In genomic region chr7:372546-372938, GRCh38 we compare ENCODE assay signal across 23 cellular contexts.
DNase-seq lines count a peak whose midpoint lies in the region; ATAC-seq, FAIRE-seq and TF ChIP-seq lines count a peak whose summit lies in the region.
"Had no signal": no experiment of that assay in that cellular context is flagged by ENCODE, and none has a peak within 500 bp of the region (broad histone marks: within the 10 kb centered on the region; RNA-seq: fewer than 3 reads in every experiment).

No MANE protein-coding gene starts in this region.

- no peak for ATAC-seq in activated CD4-positive, alpha-beta T cell treated with anti-CD3 and anti-CD28 coated beads for 36 hours
- ATAC-seq in pancreas (peak in 2 of 4 donors; percentile 0 to 1), GM21825 (IDR thresholded peaks at IDR 0.05; ENCODE audit: unreplicated experiment) (no peak), GM21515 (IDR thresholded peaks at IDR 0.05; ENCODE audit: unreplicated experiment) (no peak), GM21447 (IDR thresholded peaks at IDR 0.05; ENCODE audit: unreplicated experiment) (no peak)
- ATAC-seq: gastrocnemius medialis, T-cell had no signal

- H3K4me2 ChIP-seq in BLaER1 treated with 17β-estradiol and CSF1 and Interleukin-3, amounts not matched to agents 10 nM and 100 nM, result peak overlapping the region; percentile 48 to 90 (median 83)

- peaks cover 8 to 74% (median 22%) of the 10 kb centered on the region in 11 experiments; a peak in 20 of 22 replicates for H3K27me3 ChIP-seq in BLaER1 treated with 17β-estradiol and CSF1 and Interleukin-3, amounts not matched to agents 10 nM and 100 nM
- H3K27me3 ChIP-seq in endodermal cell (ENCODE audit: control insufficient read depth, insufficient read depth, low read length, poor library complexity, severe bottlenecking) (no peaks in the 10 kb centered on the region), pancreas (no peaks in the 10 kb centered on the region)
- H3K27me3 ChIP-seq: vagina had no signal

- H3K27ac ChIP-seq in BLaER1 treated with 17β-estradiol and CSF1 and Interleukin-3, amounts not matched to agents 10 nM and 100 nM, result peak overlapping the region in 4 of 11 experiments; percentile 40 to 55 (median 49); a peak in 9 of 22 replicates
- no peak overlapping the region for H3K27ac ChIP-seq in endodermal cell (ENCODE audit: low read depth, low read length)
- H3K27ac ChIP-seq in pancreas, result peak overlapping the region; percentile 67 to 89 (median 78)
- H3K27ac ChIP-seq: esophagus muscularis mucosa, gastrocnemius medialis, vagina had no signal

- H3K36me3 Mint-ChIP-seq in activated CD4-positive, alpha-beta T cell treated with anti-CD3 and anti-CD28 coated beads for 36 hours (ENCODE audit: low read depth), result no peaks in the 10 kb centered on the region
- no peaks in the 10 kb centered on the region for H3K36me3 Mint-ChIP-seq in endodermal cell (ENCODE audit: low read depth)
- H3K36me3 Mint-ChIP-seq: T-cell had no signal

- peak; percentile 5 for DNase-seq in activated CD4-positive, alpha-beta T cell treated with anti-CD3 and anti-CD28 coated beads for 36 hours
- DNase-seq in activated CD4-positive, alpha-beta T cell treated with anti-CD3 and anti-CD28 coated beads for 48 hours, result no peak
- DNase-seq in endodermal cell (no peak), pancreas (peak in 2 of 6 donors; percentile 60 to 78)
- DNase-seq: 8988T; activated gamma-delta T cell; AML-193; effector CD8-positive, alpha-beta T cell; gastrocnemius medialis; GOT3; NCI-H1694; nephron progenitor cell; OCI-M1; SIG-M5; stimulated activated CD8-positive, alpha-beta memory T cell treated with anti-CD3 and anti-CD28 coated beads, Interleukin-4, amount 100 ng/mL, for 48 hours had no signal

- peaks cover 0 to 38% (median 0%) of the 10 kb centered on the region in 11 experiments; a peak in 4 of 22 replicates for H4K20me1 ChIP-seq in BLaER1 treated with 17β-estradiol and CSF1 and Interleukin-3, amounts not matched to agents 10 nM and 100 nM

- H3K4me3 Mint-ChIP-seq in activated CD4-positive, alpha-beta T cell treated with anti-CD3 and anti-CD28 coated beads for 36 hours, result no peak overlapping the region
- H3K4me3 Mint-ChIP-seq in endodermal cell, result peak overlapping the region; percentile 32
- H3K4me3 Mint-ChIP-seq: nephron progenitor cell, T-cell had no signal

- peak overlapping the region in 2 of 10 experiments; percentile 17 to 23; a peak in 2 of 20 replicates for H3K4me3 ChIP-seq in BLaER1 treated with 17β-estradiol and CSF1 and Interleukin-3, amounts not matched to agents 10 nM and 100 nM
- H3K4me3 ChIP-seq in endodermal cell (ENCODE audit: low read length) (no peak overlapping the region), pancreas (peak overlapping the region in 1 of 4 donors; percentile 3)
- H3K4me3 ChIP-seq: esophagus muscularis mucosa, gastrocnemius medialis, K562, vagina had no signal

- H3K27me3 Mint-ChIP-seq in activated CD4-positive, alpha-beta T cell treated with anti-CD3 and anti-CD28 coated beads for 36 hours, result no peaks in the 10 kb centered on the region
- no peaks in the 10 kb centered on the region for H3K27me3 Mint-ChIP-seq in endodermal cell (ENCODE audit: insufficient read depth)

- peak overlapping the region in 6 of 11 experiments; percentile 17 to 61 (median 43); a peak in 12 of 22 replicates for H3K9ac ChIP-seq in BLaER1 treated with 17β-estradiol and CSF1 and Interleukin-3, amounts not matched to agents 10 nM and 100 nM
- no peak overlapping the region for H3K9ac ChIP-seq in endodermal cell (ENCODE audit: extremely low read depth, low read length, poor library complexity, severe bottlenecking)

- intact Hi-C loops in activated CD4-positive, alpha-beta T cell treated with anti-CD3 and anti-CD28 coated beads for 36 hours (cut with DNase I, micrococcal nuclease), result no loop called here
- intact Hi-C loops in pancreas (cut with DNase I), result no loop called here

- H3K9me3 ChIP-seq in BLaER1 treated with 17β-estradiol and CSF1 and Interleukin-3, amounts not matched to agents 10 nM and 100 nM (replicated peaks in 1 of 11), result no peaks in the 10 kb centered on the region
- H3K9me3 ChIP-seq in endodermal cell (ENCODE audit: control insufficient read depth, low read length) (no peaks in the 10 kb centered on the region), pancreas (no peaks in the 10 kb centered on the region)
- H3K9me3 ChIP-seq: esophagus muscularis mucosa, gastrocnemius medialis, vagina had no signal

- no peak overlapping the region for H3K27ac Mint-ChIP-seq in activated CD4-positive, alpha-beta T cell treated with anti-CD3 and anti-CD28 coated beads for 36 hours
- peak overlapping the region; percentile 91 for H3K27ac Mint-ChIP-seq in endodermal cell
- H3K27ac Mint-ChIP-seq: nephron progenitor cell, T-cell had no signal

- CTCF ChIA-PET in activated CD4-positive, alpha-beta T cell treated with anti-CD3 and anti-CD28 coated beads for 36 hours (lab: Charles Lee), result no interaction called here

- TF ChIP-seq CTCF in endodermal cell (conservative IDR thresholded peaks at IDR 0.05) (no peak), pancreas (IDR thresholded peaks at IDR 0.05) (no peak)

- no peaks in the 10 kb centered on the region for H3K4me1 Mint-ChIP-seq in activated CD4-positive, alpha-beta T cell treated with anti-CD3 and anti-CD28 coated beads for 36 hours
- peaks cover 14% of the 10 kb centered on the region for H3K4me1 Mint-ChIP-seq in endodermal cell

- POLR2A ChIA-PET in activated CD4-positive, alpha-beta T cell treated with anti-CD3 and anti-CD28 coated beads for 36 hours (lab: Charles Lee), result no interaction called here

- WGBS in endodermal cell (ENCODE audit: insufficient coverage in 1 of 2, insufficient read length in 1 of 2), 2 experiments, result 85 to 86% methylated on average over 6 to 15 of the region's 15 CpGs
- 44 to 47% methylated on average over 15 of the region's 15 CpGs for WGBS in pancreas, 2 donors

- H3K36me3 ChIP-seq in BLaER1 treated with 17β-estradiol and CSF1 and Interleukin-3, amounts not matched to agents 10 nM and 100 nM, result no peaks in the 10 kb centered on the region
- H3K36me3 ChIP-seq in endodermal cell (ENCODE audit: control insufficient read depth, insufficient read depth, low read length) (no peaks in the 10 kb centered on the region), pancreas (no peaks in the 10 kb centered on the region)
- H3K36me3 ChIP-seq: esophagus muscularis mucosa, gastrocnemius medialis, vagina had no signal

- no peak for FAIRE-seq in pancreas (lab: Jason Lieb, UNC)
- FAIRE-seq: K562 had no signal

- H3K4me1 ChIP-seq in BLaER1 treated with 17β-estradiol and CSF1 and Interleukin-3, amounts not matched to agents 10 nM and 100 nM, result peaks cover 40 to 92% (median 86%) of the 10 kb centered on the region in 10 experiments
- H3K4me1 ChIP-seq in endodermal cell (ENCODE audit: control insufficient read depth, insufficient read depth, low read length) (peaks cover 6% of the 10 kb centered on the region), pancreas (peaks cover 12 to 26% (median 23%) of the 10 kb centered on the region in 3 donors)
- H3K4me1 ChIP-seq: gastrocnemius medialis had no signal

- H3K9me3 Mint-ChIP-seq in activated CD4-positive, alpha-beta T cell treated with anti-CD3 and anti-CD28 coated beads for 36 hours (ENCODE audit: low read depth), result no peaks in the 10 kb centered on the region
- H3K9me3 Mint-ChIP-seq in endodermal cell, result no peaks in the 10 kb centered on the region
- H3K9me3 Mint-ChIP-seq: nephron progenitor cell, T-cell had no signal
